12 cellular contexts compared by ENCODE assay signal in genomic region chr6:4853782-4854511, GRCh38.
DNase-seq lines count a peak whose midpoint lies in the region; ATAC-seq and TF ChIP-seq lines count a peak whose summit lies in the region.
"Had no signal": no experiment of that assay in that cellular context is flagged by ENCODE, and none has a peak within 500 bp of the region (broad histone marks: within the 10 kb centered on the region; RNA-seq: fewer than 3 reads in every experiment).

No MANE protein-coding gene starts in this region.

- ATAC-seq in stimulated activated effector memory CD8-positive, alpha-beta T cell treated with anti-CD3 and anti-CD28 coated beads, Interleukin-12 subunit alpha, Interleukin-12 subunit beta, amount 100 ng/mL, for 72 hours, result peak; percentile 97
- ATAC-seq in HG03108 (IDR thresholded peaks at IDR 0.05; ENCODE audit: unreplicated experiment), result no peak
- no peak for ATAC-seq in HG03565 (IDR thresholded peaks at IDR 0.05; ENCODE audit: unreplicated experiment)

- no peak for TF ChIP-seq CTCF in epithelial cell of esophagus (IDR thresholded peaks at IDR 0.05; ENCODE audit: insufficient read depth, low read depth, low read length, missing control alignments)

- no peaks in the 10 kb centered on the region for H3K9me3 Mint-ChIP-seq in stimulated activated effector memory CD8-positive, alpha-beta T cell treated with anti-CD3 and anti-CD28 coated beads, Interleukin-12 subunit alpha, Interleukin-12 subunit beta, amount 100 ng/mL, for 72 hours

- peak overlapping the region; percentile 68 for H3K27ac Mint-ChIP-seq in stimulated activated effector memory CD8-positive, alpha-beta T cell treated with anti-CD3 and anti-CD28 coated beads, Interleukin-12 subunit alpha, Interleukin-12 subunit beta, amount 100 ng/mL, for 72 hours

- H3K36me3 Mint-ChIP-seq in stimulated activated effector memory CD8-positive, alpha-beta T cell treated with anti-CD3 and anti-CD28 coated beads, Interleukin-12 subunit alpha, Interleukin-12 subunit beta, amount 100 ng/mL, for 72 hours, result no peaks in the 10 kb centered on the region

- H3K4me1 Mint-ChIP-seq in stimulated activated effector memory CD8-positive, alpha-beta T cell treated with anti-CD3 and anti-CD28 coated beads, Interleukin-12 subunit alpha, Interleukin-12 subunit beta, amount 100 ng/mL, for 72 hours, result peaks cover 74% of the 10 kb centered on the region

- DNase-seq in activated T-cell treated with anti-CD3 and anti-CD28 coated beads for 48 hours (ENCODE audit: low read depth), result peak; percentile 17
- no peak for DNase-seq in activated T-cell treated with anti-CD3 and anti-CD28 coated beads for 4 hours
- peak; percentile 32 for DNase-seq in NCI-H510A treated with DMSO at 0.1 percent for 48 hours (lab: John Stamatoyannopoulos, UW)
- DNase-seq in epithelial cell of esophagus (ENCODE audit: low read depth), result peak; percentile 67
- DNase-seq in stimulated activated effector memory CD8-positive, alpha-beta T cell treated with anti-CD3 and anti-CD28 coated beads, Interleukin-12 subunit alpha, Interleukin-12 subunit beta, amount 100 ng/mL, for 72 hours (ENCODE audit: low spot score in 2 of 2), result no peak
- no peak for DNase-seq in mucosa of gallbladder (ENCODE audit: low spot score)
- DNase-seq: AML-193; effector memory CD4-positive, alpha-beta T cell; NCI-H1436; WERI-Rb-1 had no signal

- peak overlapping the region; percentile 40 for H3K4me3 Mint-ChIP-seq in stimulated activated effector memory CD8-positive, alpha-beta T cell treated with anti-CD3 and anti-CD28 coated beads, Interleukin-12 subunit alpha, Interleukin-12 subunit beta, amount 100 ng/mL, for 72 hours

- H3K4me3 ChIP-seq in epithelial cell of esophagus (ENCODE audit: low read length), result no peak overlapping the region

Comparison
In these comparisons a context has a peak if more than half of its experiments do, and no peak if none do; other contexts are left out.
1. DNase-seq: peak in activated T-cell treated with anti-CD3 and anti-CD28 coated beads for 48 hours (single experiment), NCI-H510A treated with DMSO at 0.1 percent for 48 hours (single experiment) and epithelial cell of esophagus (single experiment); none in activated T-cell treated with anti-CD3 and anti-CD28 coated beads for 4 hours (single experiment), stimulated activated effector memory CD8-positive, alpha-beta T cell treated with anti-CD3 and anti-CD28 coated beads, Interleukin-12 subunit alpha, Interleukin-12 subunit beta, amount 100 ng/mL, for 72 hours (0 of 2) and mucosa of gallbladder (single experiment).